ENCODE assay signal across 6 cellular contexts in the genomic region with DNA sequence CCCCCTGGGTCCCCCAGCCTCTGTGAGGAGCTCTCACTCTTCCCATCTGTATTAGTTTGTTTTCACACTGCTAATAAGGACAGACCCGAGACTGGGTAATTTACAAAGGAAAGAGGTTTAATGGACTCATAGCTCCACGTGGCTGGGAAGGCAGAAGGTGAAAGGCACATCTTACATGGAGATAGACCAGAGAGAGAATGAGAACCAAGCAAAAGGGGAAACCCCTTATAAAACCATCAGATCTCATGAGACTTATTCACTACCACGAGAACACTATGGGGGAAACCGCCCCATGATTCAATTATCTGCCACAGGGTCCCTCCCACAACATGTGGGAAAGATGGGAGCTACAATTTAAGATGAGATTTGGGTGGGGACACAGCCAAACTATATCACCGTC.
A peak's percentile ranks its signal among the peaks of the same experiment; 100 is the strongest.
DNase-seq lines count a peak whose midpoint lies in the region; ATAC-seq and TF ChIP-seq lines count a peak whose summit lies in the region.
"Not testable (repeated sequence)": the region's sequence is repeated elsewhere in the genome, so short reads cannot be mapped to it uniquely, and the experiment has no call there.

No MANE protein-coding gene starts in this region.

- DNase-seq in Caco-2; activated naive CD4-positive, alpha-beta T cell treated with anti-CD3 and anti-CD28 coated beads, Interleukin-2, amount 50 U/mL, for 72 hours (ENCODE audit: low spot score in 2 of 2); mesothelial cell of epicardium (ENCODE audit: low spot score in 2 of 2, unreplicated experiment in 2 of 2); stimulated activated naive CD8-positive, alpha-beta T cell treated with anti-CD3 and anti-CD28 coated beads, Interleukin-15, Interleukin-2, amounts not matched to agents 100 U/mL and 50 U/mL, for 24 hours: not testable (repeated sequence)
- DNase-seq in islet precursor cell = peak; percentile 32

- intact Hi-C loops in Caco-2 (cut with micrococcal nuclease; ENCODE audit: unreplicated experiment) = not testable (repeated sequence)

- not testable (repeated sequence) for H3K4me1 Mint-ChIP-seq in Caco-2 (ENCODE audit: low read depth, unreplicated experiment)
- peaks cover 15% of the 10 kb centered on the region for H3K4me1 Mint-ChIP-seq in mesothelial cell of epicardium

- not testable (repeated sequence) for BruUV-seq in Caco-2 (replicated peaks; lab: Mats Ljungman, UMichigan)

- not testable (repeated sequence) for H2AFZ ChIP-seq in OCI-LY3 (ENCODE audit: low read depth, low read length)

- not testable (repeated sequence) for H3K36me3 ChIP-seq in Caco-2 (ENCODE audit: control insufficient read depth, insufficient read depth, low read length)
- peaks cover 19% of the 10 kb centered on the region for H3K36me3 ChIP-seq in OCI-LY3 (replicated peaks; ENCODE audit: low read depth, low read length)

- H3K27ac Mint-ChIP-seq in Caco-2 (ENCODE audit: unreplicated experiment) = peak overlapping the region; percentile 48
- not testable (repeated sequence) for H3K27ac Mint-ChIP-seq in activated naive CD4-positive, alpha-beta T cell treated with anti-CD3 and anti-CD28 coated beads, Interleukin-2, amount 50 U/mL, for 72 hours
- peak overlapping the region; percentile 26 for H3K27ac Mint-ChIP-seq in mesothelial cell of epicardium

- H3K79me2 ChIP-seq in OCI-LY3 (ENCODE audit: low read length) = not testable (repeated sequence)

- H3K4me3 Mint-ChIP-seq in Caco-2 (ENCODE audit: unreplicated experiment); mesothelial cell of epicardium: not testable (repeated sequence)

- H3K9ac ChIP-seq in OCI-LY3 (ENCODE audit: low read length) = not testable (repeated sequence)

- not testable (repeated sequence) for H3K27ac ChIP-seq in OCI-LY3 (ENCODE audit: low read length)

- POLR2A ChIA-PET in Caco-2 (lab: Charles Lee) = not testable (repeated sequence)

- H3K9me3 ChIP-seq in Caco-2; OCI-LY3 (ENCODE audit: insufficient read depth, low read length): not testable (repeated sequence)

- not testable (repeated sequence) for H3K27me3 ChIP-seq in Caco-2 (replicated peaks; ENCODE audit: control insufficient read depth, insufficient read depth, low read length); OCI-LY3 (ENCODE audit: low read depth, low read length)

- not testable (repeated sequence) for H3K27me3 Mint-ChIP-seq in Caco-2 (ENCODE audit: insufficient read depth, unreplicated experiment); mesothelial cell of epicardium (ENCODE audit: low read depth)

- H4K20me1 ChIP-seq in OCI-LY3 (ENCODE audit: insufficient read depth, low read length) = not testable (repeated sequence)

- not testable (repeated sequence) for H3K36me3 Mint-ChIP-seq in Caco-2 (ENCODE audit: insufficient read depth, unreplicated experiment); activated naive CD4-positive, alpha-beta T cell treated with anti-CD3 and anti-CD28 coated beads, Interleukin-2, amount 50 U/mL, for 72 hours; mesothelial cell of epicardium

- H3K4me1 ChIP-seq in Caco-2 = peaks cover 12% of the 10 kb centered on the region
- H3K4me1 ChIP-seq in OCI-LY3 (ENCODE audit: low read length) = peaks cover 23% of the 10 kb centered on the region

- H3K4me2 ChIP-seq in OCI-LY3 (ENCODE audit: low read length) = peak overlapping the region; percentile 16; the same call in 1 of the 2 replicates

- not testable (repeated sequence) for TF ChIP-seq CTCF in Caco-2 (IDR thresholded peaks at IDR 0.05; ENCODE audit: insufficient read depth in 1 of 2, low read depth in 1 of 2, low read length in 1 of 2, severe bottlenecking in 1 of 2, unreplicated experiment in 1 of 2); OCI-LY3 (IDR thresholded peaks at IDR 0.05; ENCODE audit: low read depth, low read length); mesothelial cell of epicardium (IDR thresholded peaks at IDR 0.05; ENCODE audit: unreplicated experiment)

- not testable (repeated sequence) for H3K9me3 Mint-ChIP-seq in Caco-2 (ENCODE audit: unreplicated experiment); activated naive CD4-positive, alpha-beta T cell treated with anti-CD3 and anti-CD28 coated beads, Interleukin-2, amount 50 U/mL, for 72 hours
- peaks cover 17% of the 10 kb centered on the region for H3K9me3 Mint-ChIP-seq in mesothelial cell of epicardium

- CTCF ChIA-PET in Caco-2 (lab: Charles Lee) = interaction anchor here (0.6 to 0.7 kb wide), 2 partner anchors 10 to 96 kb away, joined by 5 read pairs; no protein-coding TSS in a partner anchor

- not testable (repeated sequence) for H3K4me3 ChIP-seq in Caco-2 (ENCODE audit: low read depth, low read length); OCI-LY3 (ENCODE audit: low read length)

- peak; percentile 37 to 82 for ATAC-seq in activated naive CD4-positive, alpha-beta T cell treated with anti-CD3 and anti-CD28 coated beads, Interleukin-2, amount 50 U/mL, for 72 hours
- peak; percentile 32 for ATAC-seq in stimulated activated naive CD8-positive, alpha-beta T cell treated with anti-CD3 and anti-CD28 coated beads, Interleukin-15, Interleukin-2, amounts not matched to agents 100 U/mL and 50 U/mL, for 24 hours
